ENCODE assay signal across 20 cellular contexts in genomic region chr10:36465604-36466379, GRCh38.
DNase-seq lines count a peak whose midpoint lies in the region; ATAC-seq, FAIRE-seq and TF ChIP-seq lines count a peak whose summit lies in the region.
"Had no signal": no experiment of that assay in that cellular context is flagged by ENCODE, and none has a peak within 500 bp of the region (broad histone marks: within the 10 kb centered on the region; RNA-seq: fewer than 3 reads in every experiment).

No MANE protein-coding gene starts in this region.

- peak; percentile 76 for ATAC-seq in PC-3
- no peak for ATAC-seq in HG03378 (IDR thresholded peaks at IDR 0.05; ENCODE audit: unreplicated experiment)
- no peak for ATAC-seq in GM18873 (IDR thresholded peaks at IDR 0.05; ENCODE audit: low FRiP score, unreplicated experiment)

- dilution Hi-C loops in mammary epithelial cell (cut with HindIII; ENCODE audit: low sequenced_read_pairs) (no loop called here), keratinocyte (cut with MboI; ENCODE audit: extremely low pct_ligation_motif_present, low sequenced_read_pairs) (no loop called here)

- H3K27ac ChIP-seq in mammary epithelial cell (ENCODE audit: insufficient read depth, low read depth, low read length) (no peak overlapping the region), breast epithelium (no peak overlapping the region), PC-3 (ENCODE audit: low read length) (peak overlapping the region; percentile 68), keratinocyte (ENCODE audit: control insufficient read depth, insufficient read depth, low read length) (no peak overlapping the region), ascending aorta (no peak overlapping the region)

- H3K9me3 ChIP-seq in mammary epithelial cell (replicated peaks; ENCODE audit: insufficient read depth, low read length) (no peaks in the 10 kb centered on the region), breast epithelium (no peaks in the 10 kb centered on the region), PC-3 (ENCODE audit: low read length) (no peaks in the 10 kb centered on the region), keratinocyte (ENCODE audit: control insufficient read depth, low read depth, low read length) (no peaks in the 10 kb centered on the region), ascending aorta (no peaks in the 10 kb centered on the region)
- H3K9me3 ChIP-seq: HAP-1 had no signal

- H3K9ac ChIP-seq in mammary epithelial cell (ENCODE audit: insufficient read depth, low read length), result no peak overlapping the region
- H3K9ac ChIP-seq in PC-3 (ENCODE audit: low read length), result peak overlapping the region; percentile 21
- no peak overlapping the region for H3K9ac ChIP-seq in keratinocyte (ENCODE audit: control insufficient read depth, extremely low read depth, insufficient read depth, low read length)

- H3K4me3 ChIP-seq in mammary epithelial cell (replicated peaks in 1 of 3; ENCODE audit: insufficient read depth in 1 of 3, low read depth in 2 of 3, low read length in 3 of 3) (no peak overlapping the region), breast epithelium (no peak overlapping the region), PC-3 (ENCODE audit: low read length) (no peak overlapping the region), keratinocyte (ENCODE audit: control insufficient read depth in 2 of 3, extremely low read depth in 1 of 3, insufficient read depth in 2 of 3, low read depth in 1 of 3, low read length in 3 of 3) (no peak overlapping the region), ascending aorta (no peak overlapping the region)
- H3K4me3 ChIP-seq: HAP-1 had no signal

- H4K20me1 ChIP-seq in mammary epithelial cell (ENCODE audit: insufficient read depth, low read length) (no peaks in the 10 kb centered on the region), PC-3 (ENCODE audit: low read length) (no peaks in the 10 kb centered on the region), keratinocyte (ENCODE audit: control insufficient read depth, extremely low read depth, insufficient read depth, low read length) (no peaks in the 10 kb centered on the region)

- intact Hi-C loops in mammary epithelial cell (cut with micrococcal nuclease) (loop anchor here (10.0 kb wide), 1 partner anchor 69 kb away; no protein-coding TSS in a partner anchor), breast epithelium (cut with DNase I; ENCODE audit: low total_unique reads) (no loop called here), PC-3 (cut with micrococcal nuclease) (loop anchor here (1.0 to 10.0 kb wide), 15 partner anchors 25 to 831 kb away; no protein-coding TSS in a partner anchor), ascending aorta (cut with DNase I) (no loop called here)

- H3K27me3 ChIP-seq in mammary epithelial cell (ENCODE audit: insufficient read depth, low read length), result no peaks in the 10 kb centered on the region
- no peaks in the 10 kb centered on the region for H3K27me3 ChIP-seq in breast epithelium
- H3K27me3 ChIP-seq in PC-3 (ENCODE audit: low read length), result no peaks in the 10 kb centered on the region
- no peaks in the 10 kb centered on the region for H3K27me3 ChIP-seq in keratinocyte (ENCODE audit: control insufficient read depth, extremely low read depth, insufficient read depth, low read length)
- H3K27me3 ChIP-seq in ascending aorta, result no peaks in the 10 kb centered on the region

- POLR2A ChIA-PET in PC-3 (lab: Charles Lee; ENCODE audit: unreplicated experiment), result interaction anchor here (0.7 kb wide), 1 partner anchor 207 kb away, joined by 5 read pairs; no protein-coding TSS in a partner anchor

- FAIRE-seq in keratinocyte (lab: Jason Lieb, UNC), result no peak

- WGBS in mammary epithelial cell (ENCODE audit: low coverage, missing lambda C conversion rate), result 63% methylated on average over 3 of the region's 3 CpGs

- H2AFZ ChIP-seq in mammary epithelial cell (ENCODE audit: low read depth, low read length) (peak overlapping the region; percentile 75), PC-3 (ENCODE audit: low read length) (peak overlapping the region; percentile 22), keratinocyte (ENCODE audit: control insufficient read depth, low read length) (peak overlapping the region; percentile 43)

- no peaks in the 10 kb centered on the region for H3F3A ChIP-seq in PC-3 (ENCODE audit: low read length, unreplicated experiment)

- DNase-seq in mammary epithelial cell (no peak), breast epithelium (ENCODE audit: low spot score in 2 of 2) (no peak), PC-3 (peak; percentile 83), keratinocyte (ENCODE audit: low read depth, low spot score) (no peak), SK-N-DZ (ENCODE audit: low spot score) (no peak), ascending aorta (ENCODE audit: low spot score in 2 of 2) (no peak)
- DNase-seq: 8988T; CD4-positive, alpha-beta T cell; DMS153; NCI-H1092 treated with DMSO at 0.1 percent for 48 hours; NCI-H146; NCI-H2081; NCI-H2171 treated with DMSO at 0.1 percent for 48 hours; NCI-H510A; NCI-H774; OCI-M1; SW 1271 had no signal

- CTCF ChIA-PET in mammary epithelial cell (lab: Charles Lee; ENCODE audit: low non-redundant PET), result no interaction called here
- CTCF ChIA-PET in PC-3 (lab: Charles Lee), result interaction anchor here (0.6 kb wide), 1 partner anchor 80 kb away, joined by 3 read pairs; no protein-coding TSS in a partner anchor

- no peaks in the 10 kb centered on the region for H3K9me1 ChIP-seq in keratinocyte (ENCODE audit: control insufficient read depth, extremely low read depth, insufficient read depth, low read length)

- no peaks in the 10 kb centered on the region for H3K9me2 ChIP-seq in PC-3 (replicated peaks; ENCODE audit: low read length)

- TF ChIP-seq POLR2A in breast epithelium (IDR thresholded peaks at IDR 0.05), result no peak

- H3K36me3 ChIP-seq in mammary epithelial cell (ENCODE audit: insufficient read depth, low read length) (no peaks in the 10 kb centered on the region), breast epithelium (no peaks in the 10 kb centered on the region), PC-3 (ENCODE audit: low read depth, low read length) (no peaks in the 10 kb centered on the region), keratinocyte (ENCODE audit: control insufficient read depth in 2 of 2, extremely low read depth in 1 of 2, insufficient read depth in 2 of 2, low read length in 2 of 2) (no peaks in the 10 kb centered on the region), ascending aorta (no peaks in the 10 kb centered on the region)
- H3K36me3 ChIP-seq: HAP-1 had no signal

- H3K4me1 ChIP-seq in mammary epithelial cell (ENCODE audit: insufficient read depth, low read length) (peaks cover 27% of the 10 kb centered on the region), breast epithelium (no peaks in the 10 kb centered on the region), PC-3 (ENCODE audit: insufficient read depth, low read length) (peaks cover 59% of the 10 kb centered on the region), keratinocyte (ENCODE audit: control insufficient read depth, extremely low read depth, insufficient read depth, low read length) (peaks cover 37% of the 10 kb centered on the region), ascending aorta (peaks cover 0 to 2% of the 10 kb centered on the region in 2 donors)
- H3K4me1 ChIP-seq: HAP-1 had no signal

- no peak for TF ChIP-seq CTCF in mammary epithelial cell (conservative IDR thresholded peaks at IDR 0.05 in 1 of 2, IDR thresholded peaks at IDR 0.05 in 1 of 2; ENCODE audit: extremely low read depth in 1 of 2, insufficient read depth in 1 of 2, low read depth in 1 of 2, low read length in 2 of 2)
- TF ChIP-seq CTCF in breast epithelium (IDR thresholded peaks at IDR 0.05), result no peak
- TF ChIP-seq CTCF in PC-3 (conservative IDR thresholded peaks at IDR 0.05; ENCODE audit: low read depth, low read length), result peak; percentile 30; the same call in 1 of the 2 replicates
- TF ChIP-seq CTCF in keratinocyte (optimal IDR thresholded peaks at IDR 0.05 in 1 of 3, IDR thresholded peaks at IDR 0.05 in 1 of 3, conservative IDR thresholded peaks at IDR 0.05 in 1 of 3; ENCODE audit: extremely low read depth in 1 of 3, insufficient read depth in 2 of 3, low read length in 3 of 3), result peak in 1 of 3 experiments; percentile 29
- TF ChIP-seq CTCF in ascending aorta (IDR thresholded peaks at IDR 0.05), result no peak

- H3K79me2 ChIP-seq in mammary epithelial cell (ENCODE audit: insufficient read depth, low read length), result no peaks in the 10 kb centered on the region
- H3K79me2 ChIP-seq in PC-3 (ENCODE audit: low read length), result no peaks in the 10 kb centered on the region
- no peaks in the 10 kb centered on the region for H3K79me2 ChIP-seq in keratinocyte (ENCODE audit: control insufficient read depth, insufficient read depth, low read length)

- BruUV-seq in mammary epithelial cell (replicated peaks; lab: Mats Ljungman, UMichigan), result no TSS peak
- BruUV-seq in PC-3 (replicated peaks; lab: Mats Ljungman, UMichigan), result no TSS peak

- in situ Hi-C loops in mammary epithelial cell (cut with MboI; ENCODE audit: low sequenced_read_pairs in 2 of 2), result no loop called here

- no peak overlapping the region for H3K4me2 ChIP-seq in mammary epithelial cell (ENCODE audit: insufficient read depth, low read depth, low read length)
- peak overlapping the region; percentile 21 for H3K4me2 ChIP-seq in PC-3 (ENCODE audit: low read length)
- H3K4me2 ChIP-seq in keratinocyte (ENCODE audit: control insufficient read depth, extremely low read depth, insufficient read depth, low read depth, low read length), result peak overlapping the region; percentile 15

Comparison
In these comparisons a context has a peak if more than half of its experiments do, and no peak if none do; other contexts are left out.
1. intact Hi-C loops: an anchor here in mammary epithelial cell (10.0 kb wide) and PC-3 (1.0 to 10.0 kb wide); none called in breast epithelium and ascending aorta.
2. H2AFZ ChIP-seq: peak in every context shown above with its lines; median percentile 75 in mammary epithelial cell; 43 in keratinocyte; 22 in PC-3.